1 cellular context compared by ENCODE assay signal in the genomic region with DNA sequence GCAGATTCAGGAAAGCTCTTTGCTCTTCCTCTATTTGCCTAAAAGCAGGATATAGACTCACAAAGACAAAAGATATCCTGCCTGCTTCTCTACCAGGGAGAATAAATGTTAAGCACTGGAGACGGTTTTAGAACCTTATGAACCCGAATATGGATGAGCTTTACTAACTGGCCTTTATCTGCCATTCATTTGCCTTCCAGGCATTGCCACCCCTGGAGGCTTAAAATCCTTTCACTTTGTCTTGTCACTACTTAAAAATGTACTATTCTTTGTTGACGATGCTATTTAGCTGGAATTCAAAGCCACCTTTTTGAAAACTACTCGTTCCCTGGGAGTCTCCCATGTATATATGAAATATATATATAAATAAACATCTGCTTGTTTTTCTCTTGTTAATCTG.
TF ChIP-seq lines count a peak whose summit lies in the region.

No MANE protein-coding gene starts in this region.

TF ChIP-seq in GM23338, 12 proteins besides CTCF, POLR2A, EP300 and RAD21 (continued from another document):
- TF ChIP-seq, protein P1, sequence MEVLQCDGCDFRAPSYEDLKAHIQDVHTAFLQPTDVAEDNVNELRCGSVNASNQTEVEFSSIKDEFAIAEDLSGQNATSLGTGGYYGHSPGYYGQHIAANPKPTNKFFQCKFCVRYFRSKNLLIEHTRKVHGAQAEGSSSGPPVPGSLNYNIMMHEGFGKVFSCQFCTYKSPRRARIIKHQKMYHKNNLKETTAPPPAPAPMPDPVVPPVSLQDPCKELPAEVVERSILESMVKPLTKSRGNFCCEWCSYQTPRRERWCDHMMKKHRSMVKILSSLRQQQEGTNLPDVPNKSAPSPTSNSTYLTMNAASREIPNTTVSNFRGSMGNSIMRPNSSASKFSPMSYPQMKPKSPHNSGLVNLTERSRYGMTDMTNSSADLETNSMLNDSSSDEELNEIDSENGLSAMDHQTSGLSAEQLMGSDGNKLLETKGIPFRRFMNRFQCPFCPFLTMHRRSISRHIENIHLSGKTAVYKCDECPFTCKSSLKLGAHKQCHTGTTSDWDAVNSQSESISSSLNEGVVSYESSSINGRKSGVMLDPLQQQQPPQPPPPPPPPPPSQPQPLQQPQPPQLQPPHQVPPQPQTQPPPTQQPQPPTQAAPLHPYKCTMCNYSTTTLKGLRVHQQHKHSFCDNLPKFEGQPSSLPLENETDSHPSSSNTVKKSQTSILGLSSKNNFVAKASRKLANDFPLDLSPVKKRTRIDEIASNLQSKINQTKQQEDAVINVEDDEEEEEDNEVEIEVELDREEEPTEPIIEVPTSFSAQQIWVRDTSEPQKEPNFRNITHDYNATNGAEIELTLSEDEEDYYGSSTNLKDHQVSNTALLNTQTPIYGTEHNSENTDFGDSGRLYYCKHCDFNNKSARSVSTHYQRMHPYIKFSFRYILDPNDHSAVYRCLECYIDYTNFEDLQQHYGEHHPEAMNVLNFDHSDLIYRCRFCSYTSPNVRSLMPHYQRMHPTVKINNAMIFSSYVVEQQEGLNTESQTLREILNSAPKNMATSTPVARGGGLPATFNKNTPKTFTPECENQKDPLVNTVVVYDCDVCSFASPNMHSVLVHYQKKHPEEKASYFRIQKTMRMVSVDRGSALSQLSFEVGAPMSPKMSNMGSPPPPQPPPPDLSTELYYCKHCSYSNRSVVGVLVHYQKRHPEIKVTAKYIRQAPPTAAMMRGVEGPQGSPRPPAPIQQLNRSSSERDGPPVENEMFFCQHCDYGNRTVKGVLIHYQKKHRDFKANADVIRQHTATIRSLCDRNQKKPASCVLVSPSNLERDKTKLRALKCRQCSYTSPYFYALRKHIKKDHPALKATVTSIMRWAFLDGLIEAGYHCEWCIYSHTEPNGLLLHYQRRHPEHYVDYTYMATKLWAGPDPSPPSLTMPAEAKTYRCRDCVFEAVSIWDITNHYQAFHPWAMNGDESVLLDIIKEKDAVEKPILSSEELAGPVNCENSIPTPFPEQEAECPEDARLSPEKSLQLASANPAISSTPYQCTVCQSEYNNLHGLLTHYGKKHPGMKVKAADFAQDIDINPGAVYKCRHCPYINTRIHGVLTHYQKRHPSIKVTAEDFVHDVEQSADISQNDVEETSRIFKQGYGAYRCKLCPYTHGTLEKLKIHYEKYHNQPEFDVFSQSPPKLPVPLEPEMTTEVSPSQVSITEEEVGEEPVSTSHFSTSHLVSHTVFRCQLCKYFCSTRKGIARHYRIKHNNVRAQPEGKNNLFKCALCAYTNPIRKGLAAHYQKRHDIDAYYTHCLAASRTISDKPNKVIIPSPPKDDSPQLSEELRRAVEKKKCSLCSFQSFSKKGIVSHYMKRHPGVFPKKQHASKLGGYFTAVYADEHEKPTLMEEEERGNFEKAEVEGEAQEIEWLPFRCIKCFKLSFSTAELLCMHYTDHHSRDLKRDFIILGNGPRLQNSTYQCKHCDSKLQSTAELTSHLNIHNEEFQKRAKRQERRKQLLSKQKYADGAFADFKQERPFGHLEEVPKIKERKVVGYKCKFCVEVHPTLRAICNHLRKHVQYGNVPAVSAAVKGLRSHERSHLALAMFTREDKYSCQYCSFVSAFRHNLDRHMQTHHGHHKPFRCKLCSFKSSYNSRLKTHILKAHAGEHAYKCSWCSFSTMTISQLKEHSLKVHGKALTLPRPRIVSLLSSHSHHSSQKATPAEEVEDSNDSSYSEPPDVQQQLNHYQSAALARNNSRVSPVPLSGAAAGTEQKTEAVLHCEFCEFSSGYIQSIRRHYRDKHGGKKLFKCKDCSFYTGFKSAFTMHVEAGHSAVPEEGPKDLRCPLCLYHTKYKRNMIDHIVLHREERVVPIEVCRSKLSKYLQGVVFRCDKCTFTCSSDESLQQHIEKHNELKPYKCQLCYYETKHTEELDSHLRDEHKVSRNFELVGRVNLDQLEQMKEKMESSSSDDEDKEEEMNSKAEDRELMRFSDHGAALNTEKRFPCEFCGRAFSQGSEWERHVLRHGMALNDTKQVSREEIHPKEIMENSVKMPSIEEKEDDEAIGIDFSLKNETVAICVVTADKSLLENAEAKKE (CRISPR knock-in tag; IDR thresholded peaks at IDR 0.05): no peak
- TF ChIP-seq NANOG (IDR thresholded peaks at IDR 0.05; ENCODE audit: borderline replicate concordance) (no peak), JUNB (IDR thresholded peaks at IDR 0.05; ENCODE audit: unreplicated experiment) (no peak), ZNF114 (CRISPR knock-in tag; IDR thresholded peaks at IDR 0.05) (no peak), POLR2AphosphoS5 (IDR thresholded peaks at IDR 0.05; ENCODE audit: low read depth) (no peak), STAT1 (IDR thresholded peaks at IDR 0.05; ENCODE audit: unreplicated experiment) (no peak), ZNF331 (CRISPR knock-in tag; IDR thresholded peaks at IDR 0.05; ENCODE audit: low read depth) (no peak)
- TF ChIP-seq, protein P2, sequence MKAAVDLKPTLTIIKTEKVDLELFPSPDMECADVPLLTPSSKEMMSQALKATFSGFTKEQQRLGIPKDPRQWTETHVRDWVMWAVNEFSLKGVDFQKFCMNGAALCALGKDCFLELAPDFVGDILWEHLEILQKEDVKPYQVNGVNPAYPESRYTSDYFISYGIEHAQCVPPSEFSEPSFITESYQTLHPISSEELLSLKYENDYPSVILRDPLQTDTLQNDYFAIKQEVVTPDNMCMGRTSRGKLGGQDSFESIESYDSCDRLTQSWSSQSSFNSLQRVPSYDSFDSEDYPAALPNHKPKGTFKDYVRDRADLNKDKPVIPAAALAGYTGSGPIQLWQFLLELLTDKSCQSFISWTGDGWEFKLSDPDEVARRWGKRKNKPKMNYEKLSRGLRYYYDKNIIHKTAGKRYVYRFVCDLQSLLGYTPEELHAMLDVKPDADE (IDR thresholded peaks at IDR 0.05): no peak
TF ChIP-seq in GM23338: peak in this region for 0.
